In the genomic region with DNA sequence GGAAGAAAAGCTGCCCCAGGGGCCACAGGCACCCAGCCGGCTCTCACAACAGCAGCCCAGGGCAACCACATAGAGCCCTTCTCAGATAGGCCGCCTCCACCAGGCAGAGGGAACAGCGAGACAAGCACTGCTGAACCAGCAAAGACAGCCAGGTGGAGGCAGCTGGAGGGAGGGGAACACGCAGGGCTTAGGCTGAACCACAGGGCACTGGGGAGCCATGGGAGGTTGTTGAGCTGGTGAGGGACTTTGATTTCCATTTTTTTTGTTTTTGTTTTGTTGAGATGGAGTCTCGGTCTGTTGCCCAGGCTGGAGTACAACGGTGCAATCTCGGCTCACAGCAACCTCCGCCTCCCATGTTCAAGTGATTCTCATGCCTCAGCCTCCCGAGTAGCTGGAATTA, we compare ENCODE assay signal across 15 cellular contexts. TPM values are rescaled to one million over a fixed set of nuclear protein-coding genes. Genes with fewer than 3 reads are reported as not detected.
DNase-seq lines count a peak whose midpoint lies in the region; ATAC-seq and TF ChIP-seq lines count a peak whose summit lies in the region.
"Had no signal": no experiment of that assay in that cellular context is flagged by ENCODE, and none has a peak within 500 bp of the region (broad histone marks: within the 10 kb centered on the region; RNA-seq: fewer than 3 reads in every experiment).

No MANE protein-coding gene starts in this region.

- H3K27ac ChIP-seq in HCT116 (ENCODE audit: low read depth, low read length): no peak overlapping the region; the same call in 1 of the 2 replicates
- H3K27ac ChIP-seq in PC-3 (ENCODE audit: low read length): no peak overlapping the region
- H3K27ac ChIP-seq in liver (ENCODE audit: low read depth in 1 of 2, low read length in 2 of 2): peak overlapping the region; percentile 77 to 78
- H3K27ac ChIP-seq in CD8-positive, alpha-beta T cell (ENCODE audit: low read depth, low read length): no peak overlapping the region
- H3K27ac ChIP-seq: SJCRH30 had no signal

- 92% methylated on average over 9 of the region's 9 CpGs for WGBS in liver

- no peak for TF ChIP-seq RAD21 in HCT116 (IDR thresholded peaks at IDR 0.05; ENCODE audit: low read depth)
- no peak for TF ChIP-seq RAD21 in liver (IDR thresholded peaks at IDR 0.05)

- H3K4me2 ChIP-seq in HCT116 (ENCODE audit: low read length): no peak overlapping the region
- no peak overlapping the region for H3K4me2 ChIP-seq in PC-3 (ENCODE audit: low read length)

- H3K36me3 ChIP-seq in HCT116 (ENCODE audit: control insufficient read depth in 1 of 2, insufficient read depth in 2 of 2, low read length in 2 of 2) (peaks cover 0 to 6% of the 10 kb centered on the region in 2 experiments; a peak in 2 of 4 replicates), PC-3 (ENCODE audit: low read depth, low read length) (no peaks in the 10 kb centered on the region), liver (ENCODE audit: control insufficient read depth in 4 of 4, insufficient read depth in 3 of 4, low read depth in 1 of 4, low read length in 3 of 4) (peaks cover 0 to 16% (median 6%) of the 10 kb centered on the region in 4 donors)
- peaks cover 1% of the 10 kb centered on the region for H3K36me3 ChIP-seq in CD8-positive, alpha-beta T cell (ENCODE audit: insufficient read depth, low read length)
- H3K36me3 ChIP-seq: SJCRH30 had no signal

- POLR2A ChIA-PET in HCT116 (lab: Charles Lee) (interaction anchor here (0.8 to 1.8 kb wide), 2 partner anchors 46 to 129 kb away, joined by 3 to 4 read pairs; a partner anchor contains a TSS), PC-3 (lab: Charles Lee; ENCODE audit: unreplicated experiment) (no interaction called here)
- POLR2A ChIA-PET in CD8-positive, alpha-beta T cell (lab: Charles Lee): no interaction called here

- DNase-seq in DMS 273 (lab: John Stamatoyannopoulos, UW; ENCODE audit: unreplicated experiment) (peak; percentile 53), DMS 273 treated with DMSO at 0.1 percent for 48 hours (lab: John Stamatoyannopoulos, UW) (no peak), HCT116 (ENCODE audit: low read depth, low spot score) (no peak), PC-3 (no peak), OCI-M1 (lab: John Stamatoyannopoulos, UW) (no peak), GM19240 (ENCODE audit: insufficient read length, low spot score) (no peak)
- DNase-seq in CD8-positive, alpha-beta T cell: no peak
- DNase-seq: 8988T, NCI-H1048, NCI-H187, NCI-H446, SJCRH30, T1000 had no signal

- CTCF ChIA-PET in HCT116 (lab: Charles Lee): no interaction called here
- CTCF ChIA-PET in PC-3 (lab: Charles Lee): no interaction called here
- CTCF ChIA-PET in CD8-positive, alpha-beta T cell (lab: Charles Lee): no interaction called here

- no peaks in the 10 kb centered on the region for H3K9me3 Mint-ChIP-seq in CD8-positive, alpha-beta T cell

- H3K27me3 ChIP-seq in HCT116 (ENCODE audit: insufficient read depth, low read length) (no peaks in the 10 kb centered on the region), PC-3 (ENCODE audit: low read length) (no peaks in the 10 kb centered on the region), liver (ENCODE audit: control insufficient read depth in 4 of 4, insufficient read depth in 4 of 4, low read length in 3 of 4) (no peaks in the 10 kb centered on the region)
- H3K27me3 ChIP-seq in CD8-positive, alpha-beta T cell (ENCODE audit: insufficient read depth, low read length): no peaks in the 10 kb centered on the region

- H3K79me2 ChIP-seq in HCT116 (ENCODE audit: insufficient read depth, low read length): peaks cover 14% of the 10 kb centered on the region
- peaks cover 11% of the 10 kb centered on the region for H3K79me2 ChIP-seq in PC-3 (ENCODE audit: low read length)

- intact Hi-C loops in HCT116 (cut with micrococcal nuclease) (no loop called here), PC-3 (cut with micrococcal nuclease) (no loop called here)
- intact Hi-C loops in CD8-positive, alpha-beta T cell (cut with DNase I, micrococcal nuclease): no loop called here

- peaks cover 7% of the 10 kb centered on the region for H3K36me3 Mint-ChIP-seq in CD8-positive, alpha-beta T cell

- ATAC-seq in HCT116 (no peak), PC-3 (no peak)
- ATAC-seq in CD8-positive, alpha-beta T cell: no peak

- H3K4me3 Mint-ChIP-seq in CD8-positive, alpha-beta T cell: no peak overlapping the region

- H3F3A ChIP-seq in PC-3 (ENCODE audit: low read length, unreplicated experiment): no peaks in the 10 kb centered on the region

- H4K20me1 ChIP-seq in HCT116 (ENCODE audit: insufficient read depth) (no peaks in the 10 kb centered on the region), PC-3 (ENCODE audit: low read length) (no peaks in the 10 kb centered on the region)

- H2AFZ ChIP-seq in HCT116 (ENCODE audit: low read depth, low read length, poor library complexity, severe bottlenecking) (no peak overlapping the region), PC-3 (ENCODE audit: low read length) (no peak overlapping the region)

- no peak overlapping the region for H3K4me3 ChIP-seq in HCT116 (replicated peaks in 1 of 2; ENCODE audit: low read depth in 1 of 2, low read length in 2 of 2)
- H3K4me3 ChIP-seq in PC-3 (ENCODE audit: low read length): no peak overlapping the region
- H3K4me3 ChIP-seq in liver (ENCODE audit: low read depth in 1 of 3, low read length in 3 of 3): no peak overlapping the region
- H3K4me3 ChIP-seq in CD8-positive, alpha-beta T cell (ENCODE audit: low read depth, low read length): no peak overlapping the region
- H3K4me3 ChIP-seq: SJCRH30 had no signal

- TF ChIP-seq CTCF in HCT116 (IDR thresholded peaks at IDR 0.05 in 2 of 3, conservative IDR thresholded peaks at IDR 0.05 in 1 of 3; ENCODE audit: borderline replicate concordance in 1 of 3, insufficient read depth in 1 of 3, low read depth in 2 of 3, low read length in 2 of 3) (no peak), PC-3 (conservative IDR thresholded peaks at IDR 0.05; ENCODE audit: low read depth, low read length) (no peak), liver (IDR thresholded peaks at IDR 0.05; ENCODE audit: low read depth, low read length, missing input control) (no peak)
- no peak for TF ChIP-seq CTCF in CD8-positive, alpha-beta T cell (IDR thresholded peaks at IDR 0.05)

- RAD21 ChIA-PET in HCT116 (lab: Charles Lee; ENCODE audit: low non-redundant PET in 1 of 2, low total read pairs in 2 of 2, uncharacterized antibody in 2 of 2, unreplicated experiment in 2 of 2): no interaction called here

- BruUV-seq in HCT116 (replicated peaks; lab: Mats Ljungman, UMichigan) (TSS peak; percentile 32), PC-3 (replicated peaks; lab: Mats Ljungman, UMichigan) (TSS peak; percentile 22)

- no peak overlapping the region for H3K27ac Mint-ChIP-seq in CD8-positive, alpha-beta T cell

- no peak for TF ChIP-seq POLR2A in HCT116 (IDR thresholded peaks at IDR 0.05; ENCODE audit: borderline replicate concordance, extremely low read depth, insufficient read depth, insufficient read length)

- H3K4me1 Mint-ChIP-seq in CD8-positive, alpha-beta T cell (ENCODE audit: low read depth): peaks cover 10% of the 10 kb centered on the region

- no peak overlapping the region for H3K9ac ChIP-seq in HCT116 (ENCODE audit: low read length)
- no peak overlapping the region for H3K9ac ChIP-seq in PC-3 (ENCODE audit: low read length)
- H3K9ac ChIP-seq in liver (ENCODE audit: low read depth in 1 of 2, low read length in 2 of 2): peak overlapping the region in 1 of 2 donors; percentile 5

- H3K27me3 Mint-ChIP-seq in CD8-positive, alpha-beta T cell (ENCODE audit: low read depth): no peaks in the 10 kb centered on the region

- H3K9me3 ChIP-seq in HCT116 (ENCODE audit: control insufficient read depth in 1 of 2, insufficient read depth in 1 of 2, low read depth in 1 of 2, low read length in 2 of 2) (no peaks in the 10 kb centered on the region), PC-3 (ENCODE audit: low read length) (no peaks in the 10 kb centered on the region), liver (ENCODE audit: control insufficient read depth in 4 of 4, low read length in 3 of 4) (no peaks in the 10 kb centered on the region)
- H3K9me3 ChIP-seq in CD8-positive, alpha-beta T cell (ENCODE audit: low read length): no peaks in the 10 kb centered on the region
- H3K9me3 ChIP-seq: SJCRH30 had no signal

- H3K4me1 ChIP-seq in HCT116 (ENCODE audit: control insufficient read depth in 1 of 2, insufficient read depth in 2 of 2, low read length in 2 of 2) (peaks cover 12 to 48% of the 10 kb centered on the region in 2 experiments), PC-3 (ENCODE audit: insufficient read depth, low read length) (no peaks in the 10 kb centered on the region), liver (ENCODE audit: control insufficient read depth in 4 of 4, insufficient read depth in 4 of 4, low read length in 3 of 4) (peaks cover 29 to 67% (median 53%) of the 10 kb centered on the region in 4 donors)
- H3K4me1 ChIP-seq in CD8-positive, alpha-beta T cell (ENCODE audit: insufficient read depth, low read length): peaks cover 21% of the 10 kb centered on the region

- H3K9me2 ChIP-seq in HCT116 (ENCODE audit: insufficient read depth): no peaks in the 10 kb centered on the region
- no peaks in the 10 kb centered on the region for H3K9me2 ChIP-seq in PC-3 (replicated peaks; ENCODE audit: low read length)

TF ChIP-seq in HCT116, 20 proteins besides CTCF, POLR2A, EP300 and RAD21 (continues in another document):
- no peak for TF ChIP-seq CEBPB (IDR thresholded peaks at IDR 0.05; ENCODE audit: low read depth)

RNA-seq across cellular contexts. Expression of a gene that starts 3.5 kb away (rescaled TPM):
- total RNA-seq in HCT116 (2021; ENCODE audit: unreplicated experiment) (102 TPM), PC-3 (2014; rRNA removed) (74.9 and 75.6 TPM in 2 replicates), liver (100 to 1,000 TPM in 1 of 2 donors, 10 to 100 TPM in 1; 76.2 to 181 TPM)
- polyA plus RNA-seq in HCT116 (2012): 105 and 119 TPM in 2 replicates
- polyA plus RNA-seq in liver: 100 to 1,000 TPM; 367 to 394 TPM
- total RNA-seq in CD8-positive, alpha-beta T cell: 10 to 100 TPM in 1 of 2 experiments, 1 to 10 TPM in 1; 9.5 to 11.4 TPM

RNA-seq across cellular contexts. Expression of a gene that starts 9.5 kb away (rescaled TPM):
- total RNA-seq in HCT116 (2021; ENCODE audit: unreplicated experiment) (191 TPM), PC-3 (2014; rRNA removed) (177 and 178 TPM in 2 replicates), liver (10 to 100 TPM; 30.0 to 45.0 TPM)
- 98.2 and 111 TPM in 2 replicates for polyA plus RNA-seq in HCT116 (2012)
- polyA plus RNA-seq in liver: 10 to 100 TPM in 1 of 2 donors, 1 to 10 TPM in 1; 5.4 to 29.4 TPM
- total RNA-seq in CD8-positive, alpha-beta T cell: 100 to 1,000 TPM; 140 to 144 TPM

RNA-seq across cellular contexts. Expression of a gene that starts 14.1 kb away (rescaled TPM):
- 114 TPM for total RNA-seq in HCT116 (2021; ENCODE audit: unreplicated experiment)
- polyA plus RNA-seq in HCT116 (2012): 110 and 137 TPM in 2 replicates
- total RNA-seq in PC-3 (2014; rRNA removed): 102 and 111 TPM in 2 replicates
- total RNA-seq in liver: 10 to 100 TPM; 54.4 to 85.7 TPM
- polyA plus RNA-seq in liver: 100 to 1,000 TPM; 170 to 185 TPM
- total RNA-seq in CD8-positive, alpha-beta T cell: 10 to 100 TPM; 38.6 to 41.1 TPM

RNA-seq across cellular contexts. Expression of a gene that starts 40.4 kb away (rescaled TPM):
- 1,862 TPM for total RNA-seq in HCT116 (2021; ENCODE audit: unreplicated experiment)
- polyA plus RNA-seq in HCT116 (2012): 2,807 and 2,860 TPM in 2 replicates
- 1,797 and 2,672 TPM in 2 replicates for total RNA-seq in PC-3 (2014; rRNA removed)
- 100 to 1,000 TPM; 296 to 408 TPM for total RNA-seq in liver
- polyA plus RNA-seq in liver: 100 to 1,000 TPM; 420 to 954 TPM
- total RNA-seq in CD8-positive, alpha-beta T cell: 1,000 to 10,000 TPM; 2,066 to 2,071 TPM

RNA-seq across cellular contexts. Expression of a gene that starts 52.1 kb away (rescaled TPM):
- total RNA-seq in HCT116 (2021; ENCODE audit: unreplicated experiment) (1.6 TPM), PC-3 (2014; rRNA removed) (0.29 and 1.4 TPM in 2 replicates), liver (under 1 TPM; under 0.01 to 0.05 TPM)
- polyA plus RNA-seq in HCT116 (2012): 0.62 and 0.66 TPM in 2 replicates
- under 1 TPM; 0.01 to 0.06 TPM for polyA plus RNA-seq in liver
- under 1 TPM; 0.27 to 0.33 TPM for total RNA-seq in CD8-positive, alpha-beta T cell
- total RNA-seq: RPMI7951 had no signal

Comparison
In these comparisons a context has a peak if more than half of its experiments do, and no peak if none do; other contexts are left out.
1. H3K27ac ChIP-seq: peak in liver (2 of 2); none in HCT116 (single experiment), PC-3 (single experiment) and CD8-positive, alpha-beta T cell (single experiment).